36 cellular contexts compared by ENCODE assay signal in genomic region chr10:95573953-95574604, GRCh38.
"Had no signal": no experiment of that assay in that cellular context is flagged by ENCODE, and none has a peak within 500 bp of the region (broad histone marks: within the 10 kb centered on the region; RNA-seq: fewer than 3 reads in every experiment).

No MANE protein-coding gene starts in this region.

- ATAC-seq: activated CD4-positive, CD25-positive, alpha-beta regulatory T cell treated with anti-CD3 and anti-CD28 coated beads, Interleukin-2, amount 50 U/mL, for 24 hours; lower lobe of right lung; naive thymus-derived CD8-positive, alpha-beta T cell; right lobe of liver; SK-N-SH treated with all-trans-retinoic acid at 6 μM for 48 hours; stimulated activated naive CD8-positive, alpha-beta T cell treated with anti-CD3 and anti-CD28 coated beads, Interleukin-15, amount 100 ng/mL, for 72 hours; T-helper 17 cell; upper lobe of right lung had no signal

- H2AFZ ChIP-seq: neural progenitor cell, parathyroid adenoma had no signal

- DNase-seq: activated CD4-positive, alpha-beta T cell treated with anti-CD3 and anti-CD28 coated beads for 48 hours; activated CD4-positive, alpha-beta T cell treated with anti-CD3 and anti-CD28 coated beads, Interleukin-2, amount 50 U/mL, for 48 hours; activated CD8-positive, alpha-beta memory T cell treated with anti-CD3 and anti-CD28 coated beads for 24 hours; activated effector memory CD4-positive, alpha-beta T cell treated with anti-CD3 and anti-CD28 coated beads, Interleukin-2, amount 50 U/mL, for 16 hours; activated naive CD4-positive, alpha-beta T cell treated with anti-CD3 and anti-CD28 coated beads for 36 hours; activated naive CD8-positive, alpha-beta T cell treated with anti-CD3 and anti-CD28 coated beads for 36 hours; adrenal gland; brain microvascular endothelial cell; central memory CD4-positive, alpha-beta T cell; effector CD4-positive, alpha-beta T cell; hypothalamus; immature natural killer cell; kidney; lower lobe of right lung; mesenchymal stem cell; naive thymus-derived CD8-positive, alpha-beta T cell; occipital lobe; right lobe of liver; small intestine; stimulated activated CD4-positive, alpha-beta T cell treated with anti-CD3 and anti-CD28 coated beads, Interleukin-4, amount 100 ng/mL, for 24 hours; stimulated activated naive CD8-positive, alpha-beta T cell treated with anti-CD3 and anti-CD28 coated beads, Interleukin-15, amount 100 ng/mL, for 72 hours; substantia nigra; T-helper 17 cell; T1000; thyroid gland; upper lobe of right lung; WERI-Rb-1 had no signal

- FAIRE-seq: astrocyte, frontal cortex, kidney, small intestine had no signal

- H3K4me1 Mint-ChIP-seq: activated naive CD8-positive, alpha-beta T cell treated with anti-CD3 and anti-CD28 coated beads for 36 hours; immature natural killer cell; naive thymus-derived CD8-positive, alpha-beta T cell; stimulated activated effector memory CD8-positive, alpha-beta T cell treated with anti-CD3 and anti-CD28 coated beads, Interleukin-12 subunit alpha, Interleukin-12 subunit beta, amount 100 ng/mL, for 72 hours; stimulated activated naive CD8-positive, alpha-beta T cell treated with anti-CD3 and anti-CD28 coated beads, Interleukin-15, amount 100 ng/mL, for 72 hours; T-helper 17 cell had no signal

- H3K9me3 Mint-ChIP-seq: activated naive CD4-positive, alpha-beta T cell treated with anti-CD3 and anti-CD28 coated beads for 36 hours; activated naive CD8-positive, alpha-beta T cell treated with anti-CD3 and anti-CD28 coated beads for 36 hours; dendritic cell treated with granulocyte-macrophage colony-stimulating factor and Interleukin-4, amounts not matched to agents 40 ng/mL and 50 ng/mL, for 4 days; immature natural killer cell; naive thymus-derived CD8-positive, alpha-beta T cell; neural progenitor cell; stimulated activated effector memory CD8-positive, alpha-beta T cell treated with anti-CD3 and anti-CD28 coated beads, Interleukin-12 subunit alpha, Interleukin-12 subunit beta, amount 100 ng/mL, for 72 hours; stimulated activated naive CD8-positive, alpha-beta T cell treated with anti-CD3 and anti-CD28 coated beads, Interleukin-15, amount 100 ng/mL, for 72 hours had no signal

- H3K9me3 ChIP-seq: adrenal gland, lower lobe of right lung, right lobe of liver, thyroid gland, upper lobe of right lung had no signal

- H3K9ac ChIP-seq: neural progenitor cell, parathyroid adenoma had no signal

- H3K27ac ChIP-seq: adrenal gland, brain microvascular endothelial cell, epithelial cell of prostate, lower lobe of right lung, neural progenitor cell, parathyroid adenoma, right lobe of liver, thyroid gland, upper lobe of right lung, WERI-Rb-1 had no signal

- H3K4me3 Mint-ChIP-seq: activated naive CD4-positive, alpha-beta T cell treated with anti-CD3 and anti-CD28 coated beads for 36 hours; activated naive CD8-positive, alpha-beta T cell treated with anti-CD3 and anti-CD28 coated beads for 36 hours; dendritic cell treated with granulocyte-macrophage colony-stimulating factor and Interleukin-4, amounts not matched to agents 40 ng/mL and 50 ng/mL, for 4 days; immature natural killer cell; naive thymus-derived CD8-positive, alpha-beta T cell; neural progenitor cell; stimulated activated effector memory CD8-positive, alpha-beta T cell treated with anti-CD3 and anti-CD28 coated beads, Interleukin-12 subunit alpha, Interleukin-12 subunit beta, amount 100 ng/mL, for 72 hours; stimulated activated naive CD8-positive, alpha-beta T cell treated with anti-CD3 and anti-CD28 coated beads, Interleukin-15, amount 100 ng/mL, for 72 hours; T-helper 17 cell had no signal

- H3K36me3 ChIP-seq: adrenal gland, brain microvascular endothelial cell, lower lobe of right lung, neural progenitor cell, right lobe of liver, thyroid gland, upper lobe of right lung, WERI-Rb-1 had no signal

- H3K4me3 ChIP-seq: adrenal gland, lower lobe of right lung, neural progenitor cell, right lobe of liver, thyroid gland, upper lobe of right lung had no signal

- H3K36me3 Mint-ChIP-seq: activated naive CD8-positive, alpha-beta T cell treated with anti-CD3 and anti-CD28 coated beads for 36 hours; immature natural killer cell; naive thymus-derived CD8-positive, alpha-beta T cell; neural progenitor cell; stimulated activated effector memory CD8-positive, alpha-beta T cell treated with anti-CD3 and anti-CD28 coated beads, Interleukin-12 subunit alpha, Interleukin-12 subunit beta, amount 100 ng/mL, for 72 hours had no signal

- H3K27me3 ChIP-seq: adrenal gland, brain microvascular endothelial cell, neural progenitor cell, right lobe of liver, thyroid gland, upper lobe of right lung had no signal

- H3K4me2 ChIP-seq: neural progenitor cell had no signal

- H3K27ac Mint-ChIP-seq: activated naive CD4-positive, alpha-beta T cell treated with anti-CD3 and anti-CD28 coated beads for 36 hours; activated naive CD8-positive, alpha-beta T cell treated with anti-CD3 and anti-CD28 coated beads for 36 hours; dendritic cell treated with granulocyte-macrophage colony-stimulating factor and Interleukin-4, amounts not matched to agents 40 ng/mL and 50 ng/mL, for 4 days; immature natural killer cell; naive thymus-derived CD8-positive, alpha-beta T cell; neural progenitor cell; stimulated activated effector memory CD8-positive, alpha-beta T cell treated with anti-CD3 and anti-CD28 coated beads, Interleukin-12 subunit alpha, Interleukin-12 subunit beta, amount 100 ng/mL, for 72 hours; stimulated activated naive CD8-positive, alpha-beta T cell treated with anti-CD3 and anti-CD28 coated beads, Interleukin-15, amount 100 ng/mL, for 72 hours; T-helper 17 cell had no signal

- H3K4me1 ChIP-seq: parathyroid adenoma, right lobe of liver, thyroid gland, upper lobe of right lung had no signal

- H3K79me2 ChIP-seq: parathyroid adenoma had no signal
